In the genomic region with DNA sequence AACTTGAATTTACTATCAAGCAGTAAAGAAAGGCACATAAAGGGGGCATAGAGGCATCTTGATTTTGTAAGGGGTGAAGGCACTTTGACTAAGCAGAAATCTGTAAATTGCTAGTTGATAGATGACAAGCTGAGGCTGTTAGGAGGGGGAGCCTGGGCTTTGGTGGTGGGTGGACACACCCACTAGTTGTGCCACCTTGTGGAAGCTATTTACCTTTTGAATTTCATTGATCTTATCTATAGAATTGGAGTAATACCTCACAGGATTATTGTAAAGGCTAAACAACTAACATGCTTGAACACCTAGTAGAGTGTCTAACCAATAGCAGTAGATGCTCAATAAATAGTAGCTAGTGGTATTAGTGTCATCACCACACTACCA, we compare ENCODE assay signal across 1 cellular context.
TF ChIP-seq lines count a peak whose summit lies in the region.

No MANE protein-coding gene starts in this region.

TF ChIP-seq in SK-N-SH treated with all-trans-retinoic acid at 6 μM for 48 hours, 23 proteins besides CTCF, POLR2A, EP300 and RAD21 (continued from another document):
- TF ChIP-seq, protein P1, sequence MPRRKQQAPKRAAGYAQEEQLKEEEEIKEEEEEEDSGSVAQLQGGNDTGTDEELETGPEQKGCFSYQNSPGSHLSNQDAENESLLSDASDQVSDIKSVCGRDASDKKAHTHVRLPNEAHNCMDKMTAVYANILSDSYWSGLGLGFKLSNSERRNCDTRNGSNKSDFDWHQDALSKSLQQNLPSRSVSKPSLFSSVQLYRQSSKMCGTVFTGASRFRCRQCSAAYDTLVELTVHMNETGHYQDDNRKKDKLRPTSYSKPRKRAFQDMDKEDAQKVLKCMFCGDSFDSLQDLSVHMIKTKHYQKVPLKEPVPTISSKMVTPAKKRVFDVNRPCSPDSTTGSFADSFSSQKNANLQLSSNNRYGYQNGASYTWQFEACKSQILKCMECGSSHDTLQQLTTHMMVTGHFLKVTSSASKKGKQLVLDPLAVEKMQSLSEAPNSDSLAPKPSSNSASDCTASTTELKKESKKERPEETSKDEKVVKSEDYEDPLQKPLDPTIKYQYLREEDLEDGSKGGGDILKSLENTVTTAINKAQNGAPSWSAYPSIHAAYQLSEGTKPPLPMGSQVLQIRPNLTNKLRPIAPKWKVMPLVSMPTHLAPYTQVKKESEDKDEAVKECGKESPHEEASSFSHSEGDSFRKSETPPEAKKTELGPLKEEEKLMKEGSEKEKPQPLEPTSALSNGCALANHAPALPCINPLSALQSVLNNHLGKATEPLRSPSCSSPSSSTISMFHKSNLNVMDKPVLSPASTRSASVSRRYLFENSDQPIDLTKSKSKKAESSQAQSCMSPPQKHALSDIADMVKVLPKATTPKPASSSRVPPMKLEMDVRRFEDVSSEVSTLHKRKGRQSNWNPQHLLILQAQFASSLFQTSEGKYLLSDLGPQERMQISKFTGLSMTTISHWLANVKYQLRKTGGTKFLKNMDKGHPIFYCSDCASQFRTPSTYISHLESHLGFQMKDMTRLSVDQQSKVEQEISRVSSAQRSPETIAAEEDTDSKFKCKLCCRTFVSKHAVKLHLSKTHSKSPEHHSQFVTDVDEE (CRISPR knock-in tag; IDR thresholded peaks at IDR 0.05), result no peak
- no peak for TF ChIP-seq ZNF8 (CRISPR knock-in tag; IDR thresholded peaks at IDR 0.05)
TF ChIP-seq in SK-N-SH treated with all-trans-retinoic acid at 6 μM for 48 hours: peak in this region for 0.
